In genomic region chr1:198934901-198935301, GRCh38 we compare ENCODE assay signal across 8 cellular contexts.
DNase-seq lines count a peak whose midpoint lies in the region; ATAC-seq and TF ChIP-seq lines count a peak whose summit lies in the region.

No MANE protein-coding gene starts in this region.

- no peaks in the 10 kb centered on the region for H3K36me3 Mint-ChIP-seq in naive thymus-derived CD8-positive, alpha-beta T cell

- H3K9me2 ChIP-seq in SU-DHL-6 (replicated peaks; ENCODE audit: insufficient read depth, low read length), result no peaks in the 10 kb centered on the region

- H3K27ac ChIP-seq in SU-DHL-6 (ENCODE audit: low read depth, low read length) (peak overlapping the region; percentile 90), brain microvascular endothelial cell (peak overlapping the region; percentile 97)

- peaks cover 11 to 33% (median 32%) of the 10 kb centered on the region in 4 donors for H3K4me1 Mint-ChIP-seq in naive thymus-derived CD8-positive, alpha-beta T cell

- TF ChIP-seq CTCF in SU-DHL-6 (IDR thresholded peaks at IDR 0.05; ENCODE audit: insufficient read depth, low read length, poor library complexity, severe bottlenecking), result no peak
- no peak for TF ChIP-seq CTCF in brain microvascular endothelial cell (IDR thresholded peaks at IDR 0.05; ENCODE audit: low read depth, low read length, missing control alignments)

- no peak overlapping the region for H3K4me3 Mint-ChIP-seq in naive thymus-derived CD8-positive, alpha-beta T cell

- H3K9me3 ChIP-seq in SU-DHL-6 (ENCODE audit: insufficient read depth, low read length), result no peaks in the 10 kb centered on the region

- H3K9me3 Mint-ChIP-seq in naive thymus-derived CD8-positive, alpha-beta T cell, result no peaks in the 10 kb centered on the region

- peak overlapping the region; percentile 70 for H3K9ac ChIP-seq in SU-DHL-6 (ENCODE audit: low read length)

- H3K27ac Mint-ChIP-seq in naive thymus-derived CD8-positive, alpha-beta T cell, result no peak overlapping the region

- peak overlapping the region; percentile 100 for H3K4me2 ChIP-seq in SU-DHL-6 (ENCODE audit: low read depth, low read length, poor library complexity, severe bottlenecking)

- H3F3A ChIP-seq in SU-DHL-6 (ENCODE audit: insufficient read depth), result peaks cover 39% of the 10 kb centered on the region

- no peaks in the 10 kb centered on the region for H4K20me1 ChIP-seq in SU-DHL-6 (ENCODE audit: low read depth, low read length)

- peak; percentile 18 for ATAC-seq in HG03460 (IDR thresholded peaks at IDR 0.05; ENCODE audit: unreplicated experiment)
- ATAC-seq in naive thymus-derived CD8-positive, alpha-beta T cell, result peak; percentile 39 to 50

- peaks cover 84% of the 10 kb centered on the region for H3K79me2 ChIP-seq in SU-DHL-6 (ENCODE audit: insufficient read depth, low read length)

- POLR2A ChIA-PET in naive thymus-derived CD8-positive, alpha-beta T cell (lab: Charles Lee), result interaction anchor here (0.6 kb wide), 1 partner anchor 25 kb away, joined by 3 read pairs; no protein-coding TSS in a partner anchor

- in situ Hi-C loops in brain microvascular endothelial cell (cut with HindIII; ENCODE audit: low pct_ligation_motif_present, low sequenced_read_pairs), result no loop called here

- H3K27me3 ChIP-seq in SU-DHL-6 (ENCODE audit: low read length), result no peaks in the 10 kb centered on the region
- no peaks in the 10 kb centered on the region for H3K27me3 ChIP-seq in brain microvascular endothelial cell (replicated peaks)

- no peaks in the 10 kb centered on the region for H3K27me3 Mint-ChIP-seq in naive thymus-derived CD8-positive, alpha-beta T cell

- H3K36me3 ChIP-seq in SU-DHL-6 (ENCODE audit: low read length) (peaks cover 19% of the 10 kb centered on the region), brain microvascular endothelial cell (replicated peaks) (peaks cover 5% of the 10 kb centered on the region)

- DNase-seq in activated gamma-delta T cell treated with Interleukin-2 at 50 U/mL for 16 hours (peak; percentile 56), activated gamma-delta T cell (lab: John Stamatoyannopoulos, UW) (no peak), brain microvascular endothelial cell (peak; percentile 43), cerebellum (ENCODE audit: low spot score) (no peak), T1000 (lab: John Stamatoyannopoulos, UW) (no peak)
- DNase-seq in naive thymus-derived CD8-positive, alpha-beta T cell, result peak in 9 of 10 donors; percentile 35 to 83 (median 64)

- H3K4me3 ChIP-seq in SU-DHL-6 (ENCODE audit: insufficient read depth, low read length, poor library complexity, severe bottlenecking) (peak overlapping the region; percentile 77), brain microvascular endothelial cell (ENCODE audit: low read depth, low read length) (peak overlapping the region; percentile 81)

- no peak overlapping the region for H2AFZ ChIP-seq in SU-DHL-6 (ENCODE audit: low read depth, low read length, severe bottlenecking)

Comparison
In these comparisons a context has a peak if more than half of its experiments do, and no peak if none do; other contexts are left out.
1. DNase-seq: peak in activated gamma-delta T cell treated with Interleukin-2 at 50 U/mL for 16 hours (single experiment), brain microvascular endothelial cell (single experiment) and naive thymus-derived CD8-positive, alpha-beta T cell (9 of 10); none in activated gamma-delta T cell (single experiment), cerebellum (single experiment) and T1000 (single experiment).